8 cellular contexts compared by ENCODE assay signal in the genomic region with DNA sequence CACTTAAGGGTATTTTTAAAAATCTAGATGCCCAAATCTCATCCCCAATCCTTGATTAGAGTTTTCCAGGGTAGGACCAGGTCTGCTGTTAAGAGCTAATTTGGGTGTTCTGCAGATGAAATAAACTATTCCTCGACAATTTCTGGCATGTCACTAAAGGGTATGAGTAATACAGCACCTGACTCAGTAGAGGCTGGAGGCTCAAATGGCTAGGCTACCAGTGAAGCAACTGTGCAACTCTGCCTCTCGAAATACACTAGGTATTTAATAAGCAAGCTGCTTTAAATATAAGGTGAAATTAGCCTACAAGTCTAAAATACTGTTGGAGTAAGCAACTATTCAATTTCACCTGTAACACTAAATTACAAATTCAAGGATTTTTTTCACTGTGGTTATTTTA. TPM values are rescaled to one million over a fixed set of nuclear protein-coding genes. Genes with fewer than 3 reads are reported as not detected.
DNase-seq lines count a peak whose midpoint lies in the region; ATAC-seq, FAIRE-seq and TF ChIP-seq lines count a peak whose summit lies in the region.

No MANE protein-coding gene starts in this region.

- H3K27me3 ChIP-seq in HL-60 (ENCODE audit: insufficient read depth, poor library complexity, severe bottlenecking) (no peaks in the 10 kb centered on the region), ascending aorta (no peaks in the 10 kb centered on the region), HepG2 (ENCODE audit: control insufficient read depth in 1 of 2, insufficient read depth in 2 of 2, low read length in 2 of 2) (no peaks in the 10 kb centered on the region; a peak in 1 of 5 replicates)

- in situ Hi-C loops in ACHN (cut with HindIII; ENCODE audit: low pct_ligation_motif_present, low pct_unique_long_range_greater_than_20kb, low sequenced_read_pairs) = no loop called here
- in situ Hi-C loops in HepG2 (cut with HindIII; ENCODE audit: extremely low pct_ligation_motif_present, low pct_unique_long_range_greater_than_20kb) = no loop called here

- H2AFZ ChIP-seq in HepG2 (ENCODE audit: low read length) = no peak overlapping the region

- H3K36me3 ChIP-seq in ascending aorta (peaks cover 18 to 30% of the 10 kb centered on the region in 2 donors), HepG2 (replicated peaks in 1 of 2; ENCODE audit: control insufficient read depth in 1 of 2, insufficient read depth in 2 of 2, low read length in 2 of 2) (peaks cover 6 to 14% of the 10 kb centered on the region in 2 experiments)

- BruUV-seq in HepG2 (replicated peaks; lab: Mats Ljungman, UMichigan) = no TSS peak

- intact Hi-C loops in ascending aorta (cut with DNase I) = loop anchor here (10.0 kb wide), 1 partner anchor 1296 kb away; a partner anchor contains a TSS
- intact Hi-C loops in HepG2 (cut with micrococcal nuclease; ENCODE audit: unreplicated experiment) = loop anchor here (2.0 kb wide), 1 partner anchor 34 kb away; a partner anchor contains a TSS

- H3K4me3 ChIP-seq in HL-60 (replicated peaks; ENCODE audit: insufficient read depth, low read length) (peak overlapping the region; percentile 63), ascending aorta (peak overlapping the region; percentile 75 to 76), HepG2 (replicated peaks in 1 of 3; ENCODE audit: insufficient read depth in 1 of 3, low read depth in 2 of 3, low read length in 3 of 3) (peak overlapping the region; percentile 13 to 99 (median 97); a peak in 5 of 6 replicates)

- WGBS in HepG2 (ENCODE audit: low lambda C conversion rate) = 90% methylated on average over 2 of the region's 2 CpGs

- H3K4me2 ChIP-seq in HepG2 (ENCODE audit: low read depth, low read length) = peak overlapping the region; percentile 80

- CTCF ChIA-PET in HepG2 (lab: Yijun Ruan, JAX; ENCODE audit: low intra/inter-chr PET ratio, low total read pairs) = no interaction called here

- peak overlapping the region; percentile 98; the same call in 1 of the 2 replicates for H3K9ac ChIP-seq in HepG2 (ENCODE audit: insufficient read depth, low read depth, low read length)

- H3K27ac ChIP-seq in HL-60 (replicated peaks) (peak overlapping the region; percentile 98; the same call in 1 of the 2 replicates), ascending aorta (no peak overlapping the region), HepG2 (ENCODE audit: extremely low read length, insufficient read depth, low read length) (no peak overlapping the region)

- no peaks in the 10 kb centered on the region for H4K20me1 ChIP-seq in HepG2 (ENCODE audit: insufficient read depth, low read length)

- peaks cover 0 to 12% of the 10 kb centered on the region in 2 donors for H3K4me1 ChIP-seq in ascending aorta
- H3K4me1 ChIP-seq in HepG2 (ENCODE audit: insufficient read depth, low read length) = peaks cover 27% of the 10 kb centered on the region

- TF ChIP-seq CTCF in HL-60 (IDR thresholded peaks at IDR 0.05; ENCODE audit: insufficient read depth, low read length) (no peak), ascending aorta (IDR thresholded peaks at IDR 0.05) (no peak), HepG2 (CRISPR knock-in tag; IDR thresholded peaks at IDR 0.05) (no peak)

- no peak for TF ChIP-seq EP300 in HepG2 (IDR thresholded peaks at IDR 0.05; ENCODE audit: low read depth in 2 of 2, low read length in 2 of 2)
- TF ChIP-seq EP300 in HepG2 (CRISPR knock-in tag; IDR thresholded peaks at IDR 0.05; ENCODE audit: borderline replicate concordance) = no peak

- POLR2A ChIA-PET in HepG2 (lab: Yijun Ruan, JAX) = no interaction called here

- TF ChIP-seq POLR2A in HepG2 (IDR thresholded peaks at IDR 0.05; ENCODE audit: insufficient read depth in 1 of 2, low read depth in 2 of 2, low read length in 2 of 2) = no peak

- no peaks in the 10 kb centered on the region for H3K9me3 ChIP-seq in ascending aorta
- H3K9me3 ChIP-seq in HepG2 (ENCODE audit: low read length) = no peaks in the 10 kb centered on the region

- FAIRE-seq in HepG2 (lab: Jason Lieb, UNC) = no peak

- peak; percentile 65 for DNase-seq in ACHN
- no peak for DNase-seq in HL-60 (ENCODE audit: low read depth in 1 of 2, low spot score in 1 of 2)
- no peak for DNase-seq in ascending aorta (ENCODE audit: low spot score in 2 of 2)
- DNase-seq in HepG2 (ENCODE audit: low spot score) = no peak
- no peak for DNase-seq in NK-92 (lab: John Stamatoyannopoulos, UW; ENCODE audit: unreplicated experiment)
- DNase-seq in cerebellar nuclear complex (lab: John Stamatoyannopoulos, UW) = no peak
- no peak for DNase-seq in NCI-H82 (lab: John Stamatoyannopoulos, UW)

- no peak for TF ChIP-seq RAD21 in HepG2 (CRISPR knock-in tag; IDR thresholded peaks at IDR 0.05)

- peaks cover 12% of the 10 kb centered on the region for H3K79me2 ChIP-seq in HepG2 (ENCODE audit: insufficient read depth, low read length)

- ATAC-seq in HepG2 = no peak
- ATAC-seq in HG03521 (IDR thresholded peaks at IDR 0.05; ENCODE audit: unreplicated experiment) = no peak

TF ChIP-seq in HepG2, 621 proteins besides CTCF, POLR2A, EP300 and RAD21 (continues in another document):
- TF ChIP-seq, protein P1, sequence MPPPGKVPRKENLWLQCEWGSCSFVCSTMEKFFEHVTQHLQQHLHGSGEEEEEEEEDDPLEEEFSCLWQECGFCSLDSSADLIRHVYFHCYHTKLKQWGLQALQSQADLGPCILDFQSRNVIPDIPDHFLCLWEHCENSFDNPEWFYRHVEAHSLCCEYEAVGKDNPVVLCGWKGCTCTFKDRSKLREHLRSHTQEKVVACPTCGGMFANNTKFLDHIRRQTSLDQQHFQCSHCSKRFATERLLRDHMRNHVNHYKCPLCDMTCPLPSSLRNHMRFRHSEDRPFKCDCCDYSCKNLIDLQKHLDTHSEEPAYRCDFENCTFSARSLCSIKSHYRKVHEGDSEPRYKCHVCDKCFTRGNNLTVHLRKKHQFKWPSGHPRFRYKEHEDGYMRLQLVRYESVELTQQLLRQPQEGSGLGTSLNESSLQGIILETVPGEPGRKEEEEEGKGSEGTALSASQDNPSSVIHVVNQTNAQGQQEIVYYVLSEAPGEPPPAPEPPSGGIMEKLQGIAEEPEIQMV (CRISPR knock-in tag; IDR thresholded peaks at IDR 0.05; ENCODE audit: low read depth) = no peak
- no peak for TF ChIP-seq BRCA1 (CRISPR knock-in tag; IDR thresholded peaks at IDR 0.05)
- no peak for TF ChIP-seq CBFB (CRISPR knock-in tag; IDR thresholded peaks at IDR 0.05)

RNA-seq across cellular contexts. Expression of a gene that starts 1.5 kb away (rescaled TPM):
- total RNA-seq in ascending aorta (15.8 TPM), HepG2 (2016; rRNA removed; fragmentation: Illumina TruSeq; extraction: Trizol) (36.8 and 57.0 TPM in 2 replicates)
- 3.7 and 5.1 TPM in 2 replicates for total RNA-seq in HepG2 (2016; cell fraction: cytosol; rRNA removed; fragmentation: Illumina TruSeq; extraction: Trizol; ENCODE audit: low read depth)
- 36.4 and 55.9 TPM in 2 replicates for total RNA-seq in HepG2 (2016; cell fraction: insoluble cytoplasmic fraction; rRNA removed; fragmentation: Illumina TruSeq; extraction: Trizol)
- 17.4 and 17.7 TPM in 2 replicates for total RNA-seq in HepG2 (2016; cell fraction: membrane; rRNA removed; fragmentation: Illumina TruSeq; extraction: Trizol)
- total RNA-seq in HepG2 (2016; cell fraction: nucleus; rRNA removed; fragmentation: Illumina TruSeq; extraction: Trizol) = 20.6 and 28.2 TPM in 2 replicates
- 11.2 and 14.6 TPM in 2 replicates for polyA plus RNA-seq in HepG2 (2011; rRNA removed)
- 6.3 and 9.5 TPM in 2 replicates for polyA plus RNA-seq in HepG2 (2011; cell fraction: cytosol; rRNA removed)
- 9.8 and 10.1 TPM in 2 replicates for polyA plus RNA-seq in HepG2 (2011; cell fraction: nucleus; rRNA removed)
- 13.6 and 16.9 TPM in 2 replicates for polyA plus RNA-seq in HepG2 (2012)
- 1.6 and 2.4 TPM in 2 replicates for polyA plus RNA-seq in HepG2 (2016; cell fraction: cytosol; fragmentation: Illumina TruSeq; extraction: Trizol; ENCODE audit: low read depth)
- 38.4 and 39.3 TPM in 2 replicates for polyA plus RNA-seq in HepG2 (2016; cell fraction: insoluble cytoplasmic fraction; fragmentation: Illumina TruSeq; extraction: Trizol; ENCODE audit: low read depth)
- polyA plus RNA-seq in HepG2 (2016; cell fraction: membrane; fragmentation: Illumina TruSeq; extraction: Trizol; ENCODE audit: low read depth) = 6.1 and 6.2 TPM in 2 replicates
- polyA plus RNA-seq in HepG2 (2016; cell fraction: nucleus; fragmentation: Illumina TruSeq; extraction: Trizol; ENCODE audit: insufficient read depth, low read depth) = 22.4 and 23.7 TPM in 2 replicates
- polyA minus RNA-seq in HepG2 (2011; rRNA and poly(A)+ RNA removed; ENCODE audit: low replicate concordance) = 18.3 and 22.6 TPM in 2 replicates
- 13.7 and 16.2 TPM in 2 replicates for polyA minus RNA-seq in HepG2 (2011; cell fraction: cytosol; rRNA and poly(A)+ RNA removed)
- polyA minus RNA-seq in HepG2 (2011; cell fraction: nucleus; rRNA and poly(A)+ RNA removed) = 27.4 and 33.7 TPM in 2 replicates

RNA-seq across cellular contexts. Expression of a gene that starts 33.4 kb away (rescaled TPM):
- total RNA-seq in ascending aorta = 4.3 TPM
- 16.4 and 21.3 TPM in 2 replicates for total RNA-seq in HepG2 (2016; rRNA removed; fragmentation: Illumina TruSeq; extraction: Trizol)
- total RNA-seq in HepG2 (2016; cell fraction: cytosol; rRNA removed; fragmentation: Illumina TruSeq; extraction: Trizol; ENCODE audit: low read depth) = 9.4 and 10.8 TPM in 2 replicates
- 16.5 and 18.1 TPM in 2 replicates for total RNA-seq in HepG2 (2016; cell fraction: insoluble cytoplasmic fraction; rRNA removed; fragmentation: Illumina TruSeq; extraction: Trizol)
- total RNA-seq in HepG2 (2016; cell fraction: membrane; rRNA removed; fragmentation: Illumina TruSeq; extraction: Trizol) = 14.5 and 14.6 TPM in 2 replicates
- total RNA-seq in HepG2 (2016; cell fraction: nucleus; rRNA removed; fragmentation: Illumina TruSeq; extraction: Trizol) = 13.3 and 15.7 TPM in 2 replicates
- 13.7 and 15.8 TPM in 2 replicates for polyA plus RNA-seq in HepG2 (2011; rRNA removed)
- 8.6 and 11.8 TPM in 2 replicates for polyA plus RNA-seq in HepG2 (2011; cell fraction: cytosol; rRNA removed)
- 14.0 TPM in 2 replicates for polyA plus RNA-seq in HepG2 (2011; cell fraction: nucleus; rRNA removed)
- polyA plus RNA-seq in HepG2 (2012) = 11.1 and 13.6 TPM in 2 replicates
- 1.7 and 1.8 TPM in 2 replicates for polyA plus RNA-seq in HepG2 (2016; cell fraction: cytosol; fragmentation: Illumina TruSeq; extraction: Trizol; ENCODE audit: low read depth)
- 17.6 and 18.5 TPM in 2 replicates for polyA plus RNA-seq in HepG2 (2016; cell fraction: insoluble cytoplasmic fraction; fragmentation: Illumina TruSeq; extraction: Trizol; ENCODE audit: low read depth)
- polyA plus RNA-seq in HepG2 (2016; cell fraction: membrane; fragmentation: Illumina TruSeq; extraction: Trizol; ENCODE audit: low read depth) = 6.1 and 6.3 TPM in 2 replicates
- polyA plus RNA-seq in HepG2 (2016; cell fraction: nucleus; fragmentation: Illumina TruSeq; extraction: Trizol; ENCODE audit: insufficient read depth, low read depth) = 23.1 and 24.6 TPM in 2 replicates
- 21.3 and 22.8 TPM in 2 replicates for polyA minus RNA-seq in HepG2 (2011; rRNA and poly(A)+ RNA removed; ENCODE audit: low replicate concordance)
- polyA minus RNA-seq in HepG2 (2011; cell fraction: cytosol; rRNA and poly(A)+ RNA removed) = 11.7 and 12.0 TPM in 2 replicates
- polyA minus RNA-seq in HepG2 (2011; cell fraction: nucleus; rRNA and poly(A)+ RNA removed) = 14.9 and 15.5 TPM in 2 replicates
